15 cellular contexts compared by ENCODE assay signal in genomic region chr16:26987631-26988030, GRCh38.
DNase-seq lines count a peak whose midpoint lies in the region; ATAC-seq and TF ChIP-seq lines count a peak whose summit lies in the region.
"Had no signal": no experiment of that assay in that cellular context is flagged by ENCODE, and none has a peak within 500 bp of the region (broad histone marks: within the 10 kb centered on the region; RNA-seq: fewer than 3 reads in every experiment).

No MANE protein-coding gene starts in this region.

- no peaks in the 10 kb centered on the region for H3K4me1 ChIP-seq in tibial artery
- H3K4me1 ChIP-seq: A549, pancreas had no signal

- no peaks in the 10 kb centered on the region for H3K36me3 ChIP-seq in tibial artery
- H3K36me3 ChIP-seq: pancreas had no signal

- intact Hi-C loops in tibial artery (cut with DNase I; ENCODE audit: low total_unique reads) = no loop called here

- H3K27me3 ChIP-seq in tibial artery = no peaks in the 10 kb centered on the region
- H3K27me3 ChIP-seq: pancreas had no signal

- H3K9me3 ChIP-seq in tibial artery = no peaks in the 10 kb centered on the region
- H3K9me3 ChIP-seq: A549, pancreas had no signal

- peak; percentile 79 for DNase-seq in AG08395 (ENCODE audit: low spot score)
- peak; percentile 25 for DNase-seq in HK-2 (ENCODE audit: unreplicated experiment)
- peak; percentile 22 for DNase-seq in coronary artery (ENCODE audit: low spot score)
- DNase-seq in kidney tubule cell (ENCODE audit: low spot score) = peak; percentile 90
- no peak for DNase-seq in tibial artery
- DNase-seq in NCI-H446 (lab: John Stamatoyannopoulos, UW) = no peak
- no peak for DNase-seq in HT-29 (ENCODE audit: low spot score)
- DNase-seq: activated CD8-positive, alpha-beta memory T cell treated with anti-CD3 and anti-CD28 coated beads, Interleukin-2, amount 50 U/mL, for 48 hours; DMS53; NCI-H524 treated with DMSO at 0.1 percent for 48 hours; pancreas; T-helper 1 cell had no signal

- H3K4me3 ChIP-seq in coronary artery (no peak overlapping the region), tibial artery (no peak overlapping the region)
- H3K4me3 ChIP-seq: A549, pancreas had no signal

- ATAC-seq in GM18909 (IDR thresholded peaks at IDR 0.05; ENCODE audit: poor library complexity, unreplicated experiment) = no peak
- ATAC-seq: A549 had no signal

- H3K27ac ChIP-seq in coronary artery (no peak overlapping the region), tibial artery (no peak overlapping the region)
- H3K27ac ChIP-seq: A549, epithelial cell of prostate, pancreas had no signal

- TF ChIP-seq CTCF in coronary artery (IDR thresholded peaks at IDR 0.05) (no peak), tibial artery (IDR thresholded peaks at IDR 0.05) (no peak)

Comparison
In these comparisons a context has a peak if more than half of its experiments do, and no peak if none do; other contexts are left out.
1. DNase-seq: peak in AG08395 (single experiment), HK-2 (single experiment), coronary artery (single experiment) and kidney tubule cell (single experiment); none in tibial artery (0 of 2), NCI-H446 (0 of 2) and HT-29 (single experiment).